ENCODE assay signal across 8 cellular contexts in the genomic region with DNA sequence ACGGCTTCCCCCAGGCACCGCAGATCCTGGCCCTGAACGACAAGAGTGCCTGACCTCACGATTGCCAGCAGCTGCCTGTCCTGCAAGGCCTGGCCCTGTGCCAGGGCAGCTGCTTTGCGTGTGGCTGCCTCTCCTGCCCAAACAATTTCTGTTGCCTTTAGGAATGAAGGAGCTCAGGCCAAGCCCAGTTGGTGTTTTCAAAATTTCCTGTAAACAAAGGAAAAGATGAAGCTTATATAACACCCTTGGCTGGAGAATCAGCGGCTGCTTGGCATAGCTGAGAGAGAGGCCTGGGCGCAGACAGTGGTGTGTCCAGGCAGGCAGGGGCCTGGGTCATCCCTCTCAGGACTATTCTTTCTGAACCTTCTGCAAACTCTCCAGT. TPM values are rescaled to one million over a fixed set of nuclear protein-coding genes. Genes with fewer than 3 reads are reported as not detected.
DNase-seq lines count a peak whose midpoint lies in the region; ATAC-seq and TF ChIP-seq lines count a peak whose summit lies in the region.

No MANE protein-coding gene starts in this region.

- DNase-seq in M059J (ENCODE audit: low read depth) (peak; percentile 83), adrenal gland (peak; percentile 84 to 96 (median 93)), left cardiac atrium (peak; percentile 87), GF-D8 (lab: John Stamatoyannopoulos, UW) (no peak), GM13976 (ENCODE audit: low spot score) (no peak), Caco-2 (no peak), activated gamma-delta T cell (lab: John Stamatoyannopoulos, UW) (no peak)

- H3K27ac Mint-ChIP-seq in Caco-2 (ENCODE audit: unreplicated experiment) = no peak overlapping the region

- H3K9me3 ChIP-seq in adrenal gland (replicated peaks in 1 of 3) = no peaks in the 10 kb centered on the region
- no peaks in the 10 kb centered on the region for H3K9me3 ChIP-seq in Caco-2

- H3K27ac ChIP-seq in adrenal gland (peak overlapping the region; percentile 80 to 98 (median 91)), skin epidermis (peak overlapping the region; percentile 15 to 96 (median 90))

- H3K36me3 ChIP-seq in adrenal gland (replicated peaks in 1 of 2) (no peaks in the 10 kb centered on the region), Caco-2 (ENCODE audit: control insufficient read depth, insufficient read depth, low read length) (no peaks in the 10 kb centered on the region)

- in situ Hi-C loops in GM13976 (cut with MboI; ENCODE audit: low sequenced_read_pairs, unreplicated experiment) = no loop called here

- H3K9me3 Mint-ChIP-seq in Caco-2 (ENCODE audit: unreplicated experiment) = no peaks in the 10 kb centered on the region

- TF ChIP-seq CTCF in adrenal gland (IDR thresholded peaks at IDR 0.05) (no peak), GM13976 (IDR thresholded peaks at IDR 0.05; ENCODE audit: borderline replicate concordance, control extremely low read depth, extremely low read depth, insufficient read depth, missing control alignments) (no peak), Caco-2 (IDR thresholded peaks at IDR 0.05; ENCODE audit: insufficient read depth in 1 of 2, low read depth in 1 of 2, low read length in 1 of 2, severe bottlenecking in 1 of 2, unreplicated experiment in 1 of 2) (no peak)

- H3K27me3 Mint-ChIP-seq in Caco-2 (ENCODE audit: insufficient read depth, unreplicated experiment) = no peaks in the 10 kb centered on the region

- TF ChIP-seq POLR2A in adrenal gland (IDR thresholded peaks at IDR 0.05) = peak in 1 of 2 donors; percentile 54

- H3K4me3 ChIP-seq in adrenal gland = no peak overlapping the region
- no peak overlapping the region for H3K4me3 ChIP-seq in skin epidermis
- H3K4me3 ChIP-seq in Caco-2 (ENCODE audit: low read depth, low read length) = no peak overlapping the region

- intact Hi-C loops in adrenal gland (cut with DNase I) = no loop called here
- intact Hi-C loops in left cardiac atrium (cut with DNase I) = no loop called here
- intact Hi-C loops in Caco-2 (cut with micrococcal nuclease; ENCODE audit: unreplicated experiment) = no loop called here

- BruUV-seq in Caco-2 (replicated peaks; lab: Mats Ljungman, UMichigan) = no TSS peak

- H3K27me3 ChIP-seq in adrenal gland (no peaks in the 10 kb centered on the region), Caco-2 (replicated peaks; ENCODE audit: control insufficient read depth, insufficient read depth, low read length) (no peaks in the 10 kb centered on the region)

- no peaks in the 10 kb centered on the region for H3K36me3 Mint-ChIP-seq in Caco-2 (ENCODE audit: insufficient read depth, unreplicated experiment)

- H3K4me1 Mint-ChIP-seq in Caco-2 (ENCODE audit: low read depth, unreplicated experiment) = no peaks in the 10 kb centered on the region

- peak; percentile 63 to 86 for ATAC-seq in left cardiac atrium

- CTCF ChIA-PET in Caco-2 (lab: Charles Lee) = interaction anchor here (0.7 kb wide), 1 partner anchor 38 kb away, joined by 3 read pairs; no protein-coding TSS in a partner anchor

- H3K4me3 Mint-ChIP-seq in Caco-2 (ENCODE audit: unreplicated experiment) = no peak overlapping the region

- POLR2A ChIA-PET in Caco-2 (lab: Charles Lee) = no interaction called here

- WGBS in adrenal gland, 4 donors = 6 to 25% (median 10%) methylated on average over 2 to 7 of the region's 7 CpGs

- H3K4me1 ChIP-seq in adrenal gland (replicated peaks in 1 of 2) (peaks cover 22 to 28% of the 10 kb centered on the region in 2 donors), Caco-2 (no peaks in the 10 kb centered on the region)

RNA-seq across cellular contexts. Expression of a gene that starts 11.7 kb away (rescaled TPM):
- not detected in 2 replicates for total RNA-seq in M059J (2014; rRNA removed; shearing (Covaris generic))
- 1 to 10 TPM in 1 of 8 donors, under 1 TPM in 2, not detected in 5; 0.28 to 1.3 (median 0.36) TPM for total RNA-seq in adrenal gland
- polyA plus RNA-seq in adrenal gland = under 1 TPM in 1 of 3 donors, not detected in 2; 0.10 TPM
- total RNA-seq in left cardiac atrium = not detected
- total RNA-seq in Caco-2 (2022) = 0.16 and 0.20 TPM in 2 replicates

RNA-seq across cellular contexts. Expression of a gene that starts 20.0 kb away (rescaled TPM):
- total RNA-seq in M059J (2014; rRNA removed; shearing (Covaris generic)) = not detected in 2 replicates
- total RNA-seq in adrenal gland (1 to 10 TPM in 6 of 8 donors, under 1 TPM in 1, not detected in 1; 0.21 to 4.0 (median 2.1) TPM), left cardiac atrium (under 1 TPM; 0.21 to 0.32 TPM), Caco-2 (2022) (7.1 and 8.3 TPM in 2 replicates)
- under 1 TPM; 0.09 to 0.98 (median 0.56) TPM for polyA plus RNA-seq in adrenal gland

Comparison
In these comparisons a context has a peak if more than half of its experiments do, and no peak if none do; other contexts are left out.
1. DNase-seq: peak in M059J (single experiment), adrenal gland (7 of 7) and left cardiac atrium (single experiment); none in GF-D8 (single experiment), GM13976 (single experiment), Caco-2 (0 of 2) and activated gamma-delta T cell (single experiment).